ENCODE assay signal across 8 cellular contexts in genomic region chr2:127675335-127676261, GRCh38. TPM values are rescaled to one million over a fixed set of nuclear protein-coding genes. Genes with fewer than 3 reads are reported as not detected.
DNase-seq lines count a peak whose midpoint lies in the region; ATAC-seq and TF ChIP-seq lines count a peak whose summit lies in the region.

Gene LIMS2 (minus strand): TSS chr2:127675530. CDS start chr2:127675024, 506 bp downstream.

- ATAC-seq in heart right ventricle (peak; percentile 40 to 72 (median 60)), GM21381 (IDR thresholded peaks at IDR 0.05; ENCODE audit: unreplicated experiment) (no peak), GM21515 (IDR thresholded peaks at IDR 0.05; ENCODE audit: unreplicated experiment) (no peak)

- peak within 1 kb of the TSS; percentile 64 to 95 (median 78) for H3K4me3 ChIP-seq in heart right ventricle

- intact Hi-C loops in activated naive CD4-positive, alpha-beta T cell treated with anti-CD3 and anti-CD28 coated beads for 36 hours (cut with micrococcal nuclease): no loop called here
- intact Hi-C loops in activated T-helper 2 cell treated with anti-CD3 and anti-CD28 coated beads, Interferon-gamma antibody, Interleukin-2, Interleukin-4, amounts not matched to agents 10 μg/mL and 5 μg/mL and 100 μg/mL, durations not matched to agents 14 hours and 24 hours and 36 hours (cut with micrococcal nuclease): no loop called here
- intact Hi-C loops in heart right ventricle (cut with DNase I): loop anchor here in 5 of 10 donors (2.0 to 10.0 kb wide), 7 partner anchors 17 to 161 kb away; no protein-coding TSS in a partner anchor

- H3K9me3 Mint-ChIP-seq in activated naive CD4-positive, alpha-beta T cell treated with anti-CD3 and anti-CD28 coated beads for 36 hours: no peaks in the 10 kb centered on the region
- H3K9me3 Mint-ChIP-seq in activated T-helper 2 cell treated with anti-CD3 and anti-CD28 coated beads, Interferon-gamma antibody, Interleukin-2, Interleukin-4, amounts not matched to agents 10 μg/mL and 5 μg/mL and 100 μg/mL, durations not matched to agents 14 hours and 24 hours and 36 hours: no peaks in the 10 kb centered on the region
- no peaks in the 10 kb centered on the region for H3K9me3 Mint-ChIP-seq in progenitor cell of endocrine pancreas (ENCODE audit: low read depth)

- H3K4me1 Mint-ChIP-seq in activated naive CD4-positive, alpha-beta T cell treated with anti-CD3 and anti-CD28 coated beads for 36 hours (ENCODE audit: low read depth): peaks cover 10% of the 10 kb centered on the region
- H3K4me1 Mint-ChIP-seq in activated T-helper 2 cell treated with anti-CD3 and anti-CD28 coated beads, Interferon-gamma antibody, Interleukin-2, Interleukin-4, amounts not matched to agents 10 μg/mL and 5 μg/mL and 100 μg/mL, durations not matched to agents 14 hours and 24 hours and 36 hours (ENCODE audit: low read depth): peaks cover 3% of the 10 kb centered on the region
- peaks cover 10% of the 10 kb centered on the region for H3K4me1 Mint-ChIP-seq in progenitor cell of endocrine pancreas (ENCODE audit: low read depth)

- no peak for DNase-seq in activated naive CD4-positive, alpha-beta T cell treated with anti-CD3 and anti-CD28 coated beads for 36 hours
- DNase-seq in activated naive CD4-positive, alpha-beta T cell treated with Interleukin-2 at 50 U/mL for 16 hours: no peak
- no peak for DNase-seq in activated T-helper 2 cell treated with anti-CD3 and anti-CD28 coated beads, Interferon-gamma antibody, Interleukin-2, Interleukin-4, amounts not matched to agents 10 μg/mL and 5 μg/mL and 100 μg/mL, durations not matched to agents 14 hours and 24 hours and 36 hours (ENCODE audit: low spot score)
- peak; percentile 68 to 74 for DNase-seq in heart right ventricle
- DNase-seq in progenitor cell of endocrine pancreas (ENCODE audit: low spot score, unreplicated experiment): no peak
- DNase-seq in effector CD4-positive, alpha-beta T cell: no peak

- peak in 7 of 9 donors; percentile 9 to 51 (median 43) for TF ChIP-seq CTCF in heart right ventricle (IDR thresholded peaks at IDR 0.05)
- no peak for TF ChIP-seq CTCF in progenitor cell of endocrine pancreas (IDR thresholded peaks at IDR 0.05; ENCODE audit: unreplicated experiment)

- H3K27ac ChIP-seq in heart right ventricle: peak within 1 kb of the TSS; percentile 88 to 98 (median 97)

- no peaks in the 10 kb centered on the region for H3K9me3 ChIP-seq in heart right ventricle

- H3K4me3 Mint-ChIP-seq in activated naive CD4-positive, alpha-beta T cell treated with anti-CD3 and anti-CD28 coated beads for 36 hours: peak within 1 kb of the TSS; percentile 54
- H3K4me3 Mint-ChIP-seq in activated T-helper 2 cell treated with anti-CD3 and anti-CD28 coated beads, Interferon-gamma antibody, Interleukin-2, Interleukin-4, amounts not matched to agents 10 μg/mL and 5 μg/mL and 100 μg/mL, durations not matched to agents 14 hours and 24 hours and 36 hours (ENCODE audit: low read depth): peak within 1 kb of the TSS; percentile 73
- H3K4me3 Mint-ChIP-seq in progenitor cell of endocrine pancreas (ENCODE audit: low read depth): peak within 1 kb of the TSS; percentile 71

- H3K36me3 ChIP-seq in heart right ventricle: peaks cover 0 to 5% (median 0%) of the 10 kb centered on the region in 9 donors

- 1 to 2% methylated on average over 55 to 56 of the region's 56 CpGs for WGBS in heart right ventricle, 2 donors

- CTCF ChIA-PET in activated naive CD4-positive, alpha-beta T cell treated with anti-CD3 and anti-CD28 coated beads for 36 hours (lab: Charles Lee): interaction anchor here (1.1 to 2.6 kb wide), 3 partner anchors 31 to 84 kb away, joined by 3 to 11 read pairs (median 3); no protein-coding TSS in a partner anchor

- H3K36me3 Mint-ChIP-seq in activated naive CD4-positive, alpha-beta T cell treated with anti-CD3 and anti-CD28 coated beads for 36 hours (ENCODE audit: low read depth): no peaks in the 10 kb centered on the region
- H3K36me3 Mint-ChIP-seq in activated T-helper 2 cell treated with anti-CD3 and anti-CD28 coated beads, Interferon-gamma antibody, Interleukin-2, Interleukin-4, amounts not matched to agents 10 μg/mL and 5 μg/mL and 100 μg/mL, durations not matched to agents 14 hours and 24 hours and 36 hours (ENCODE audit: low read depth): no peaks in the 10 kb centered on the region
- H3K36me3 Mint-ChIP-seq in progenitor cell of endocrine pancreas (ENCODE audit: insufficient read depth): no peaks in the 10 kb centered on the region

- H3K27me3 ChIP-seq in heart right ventricle: peaks cover 0 to 38% (median 0%) of the 10 kb centered on the region in 7 donors

- peaks cover 8 to 75% (median 48%) of the 10 kb centered on the region in 9 donors for H3K4me1 ChIP-seq in heart right ventricle

- H3K27ac Mint-ChIP-seq in activated naive CD4-positive, alpha-beta T cell treated with anti-CD3 and anti-CD28 coated beads for 36 hours: no peak within 1 kb of the TSS
- no peak within 1 kb of the TSS for H3K27ac Mint-ChIP-seq in activated T-helper 2 cell treated with anti-CD3 and anti-CD28 coated beads, Interferon-gamma antibody, Interleukin-2, Interleukin-4, amounts not matched to agents 10 μg/mL and 5 μg/mL and 100 μg/mL, durations not matched to agents 14 hours and 24 hours and 36 hours
- peak within 1 kb of the TSS; percentile 78 for H3K27ac Mint-ChIP-seq in progenitor cell of endocrine pancreas

- H3K27me3 Mint-ChIP-seq in activated naive CD4-positive, alpha-beta T cell treated with anti-CD3 and anti-CD28 coated beads for 36 hours (ENCODE audit: low read depth): peaks cover 43% of the 10 kb centered on the region
- H3K27me3 Mint-ChIP-seq in activated T-helper 2 cell treated with anti-CD3 and anti-CD28 coated beads, Interferon-gamma antibody, Interleukin-2, Interleukin-4, amounts not matched to agents 10 μg/mL and 5 μg/mL and 100 μg/mL, durations not matched to agents 14 hours and 24 hours and 36 hours (ENCODE audit: low read depth): peaks cover 65% of the 10 kb centered on the region
- H3K27me3 Mint-ChIP-seq in progenitor cell of endocrine pancreas: peaks cover 73% of the 10 kb centered on the region

RNA-seq across cellular contexts. Expression of gene LIMS2, which starts in this region (rescaled TPM):
- 10 to 100 TPM; 14.6 to 15.5 TPM for total RNA-seq in activated naive CD4-positive, alpha-beta T cell treated with anti-CD3 and anti-CD28 coated beads for 36 hours
- 8.2 and 8.8 TPM in 2 replicates for total RNA-seq in activated T-helper 2 cell treated with anti-CD3 and anti-CD28 coated beads, Interferon-gamma antibody, Interleukin-2, Interleukin-4, amounts not matched to agents 10 μg/mL and 5 μg/mL and 100 μg/mL, durations not matched to agents 14 hours and 24 hours and 36 hours
- total RNA-seq in heart right ventricle: 100 to 1,000 TPM; 150 to 285 (median 160) TPM
- 100 to 1,000 TPM; 148 to 687 TPM for polyA plus RNA-seq in heart right ventricle
- 6.1 and 6.2 TPM in 2 replicates for total RNA-seq in progenitor cell of endocrine pancreas

Comparison
In these comparisons a context has a peak if more than half of its experiments do, and no peak if none do; other contexts are left out.
1. RNA of gene LIMS2 (total RNA-seq): 150 to 285 TPM in heart right ventricle; 14.6 to 15.5 TPM in activated naive CD4-positive, alpha-beta T cell treated with anti-CD3 and anti-CD28 coated beads for 36 hours, 8.2 to 8.8 TPM in activated T-helper 2 cell treated with anti-CD3 and anti-CD28 coated beads, Interferon-gamma antibody, Interleukin-2, Interleukin-4, amounts not matched to agents 10 μg/mL and 5 μg/mL and 100 μg/mL, durations not matched to agents 14 hours and 24 hours and 36 hours and 6.1 to 6.2 TPM in progenitor cell of endocrine pancreas; every median in the first group is over 4 times any median in the second.
2. DNase-seq: peak in heart right ventricle (2 of 2); none in activated naive CD4-positive, alpha-beta T cell treated with anti-CD3 and anti-CD28 coated beads for 36 hours (single experiment), activated naive CD4-positive, alpha-beta T cell treated with Interleukin-2 at 50 U/mL for 16 hours (single experiment), activated T-helper 2 cell treated with anti-CD3 and anti-CD28 coated beads, Interferon-gamma antibody, Interleukin-2, Interleukin-4, amounts not matched to agents 10 μg/mL and 5 μg/mL and 100 μg/mL, durations not matched to agents 14 hours and 24 hours and 36 hours (single experiment), progenitor cell of endocrine pancreas (single experiment) and effector CD4-positive, alpha-beta T cell (single experiment).
3. ATAC-seq: peak in heart right ventricle (8 of 8); none in GM21381 (single experiment) and GM21515 (single experiment).
4. Peak in every context shown above with its lines, with median percentiles within 50 percentile points of each other: H3K4me3 Mint-ChIP-seq.